Comparison of ENCODE assay signal across 8 cellular contexts in the genomic region with DNA sequence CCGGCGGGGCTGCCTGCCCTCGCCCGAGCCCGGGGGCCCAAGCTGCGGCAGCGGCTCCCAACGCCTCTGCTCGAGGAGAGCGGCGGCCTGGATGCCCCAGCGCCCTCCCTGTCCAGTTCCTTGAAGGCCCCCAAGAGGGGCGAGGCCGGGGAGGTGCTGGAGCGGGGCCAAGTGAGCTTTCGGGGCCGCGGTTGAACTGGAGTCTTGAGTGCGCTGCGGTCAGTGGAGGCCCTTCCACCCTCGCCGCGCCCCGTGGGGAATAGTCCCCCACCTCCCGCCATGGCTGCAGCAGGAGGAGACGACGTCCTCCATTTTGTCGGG. TPM values are rescaled to one million over a fixed set of nuclear protein-coding genes. Genes with fewer than 3 reads are reported as not detected.
A peak's percentile ranks its signal among the peaks of the same experiment; 100 is the strongest.
DNase-seq lines count a peak whose midpoint lies in the region; ATAC-seq and TF ChIP-seq lines count a peak whose summit lies in the region.

No MANE protein-coding gene starts in this region.

- peak overlapping the region; percentile 72 to 97 (median 87) for H3K4me2 ChIP-seq in BLaER1 treated with 17β-estradiol and CSF1 and Interleukin-3, amounts not matched to agents 10 nM and 100 nM

- TF ChIP-seq EP300 in gastroesophageal sphincter (IDR thresholded peaks at IDR 0.05): no peak
- no peak for TF ChIP-seq EP300 in ovary (IDR thresholded peaks at IDR 0.05)

- intact Hi-C loops in ovary (cut with DNase I) (loop anchor here (1.0 to 10.0 kb wide), 8 partner anchors 79 to 911 kb away; partner anchors contain the start of genes PSPC1 (in 3 of the 4), ZMYM2 (in 3 of the 4), MPHOSPH8 (in 2 of the 4) and EEF1AKMT1 (in 1 of the 4)), aorta (cut with DNase I) (loop anchor here (5.0 to 10.0 kb wide), 3 partner anchors 79 to 93 kb away; partner anchors contain the start of genes PSPC1 (in 2 of the 2) and ZMYM2 (in 1 of the 2))

- peak overlapping the region; percentile 74 to 92 (median 86) for H3K4me3 ChIP-seq in BLaER1 treated with 17β-estradiol and CSF1 and Interleukin-3, amounts not matched to agents 10 nM and 100 nM
- H3K4me3 ChIP-seq in NT2/D1 (ENCODE audit: insufficient read length, low read depth) (peak overlapping the region; percentile 57), gastroesophageal sphincter (peak overlapping the region; percentile 57 to 95), ovary (peak overlapping the region; percentile 66), aorta (ENCODE audit: low read length in 2 of 2) (peak overlapping the region; percentile 30 to 55)

- H3K27ac ChIP-seq in BLaER1 treated with 17β-estradiol and CSF1 and Interleukin-3, amounts not matched to agents 10 nM and 100 nM: peak overlapping the region; percentile 94 to 100 (median 98)
- H3K27ac ChIP-seq in gastroesophageal sphincter (peak overlapping the region; percentile 89 to 99 (median 99)), ovary (peak overlapping the region; percentile 99), aorta (ENCODE audit: low read depth in 1 of 2, low read length in 2 of 2) (peak overlapping the region; percentile 83 to 87)

- 0 out of 22 replicates have a peak, but pooled peaks cover 0 to under 1% (median 0%) of the 10 kb centered on the region in 11 experiments for H3K9me3 ChIP-seq in BLaER1 treated with 17β-estradiol and CSF1 and Interleukin-3, amounts not matched to agents 10 nM and 100 nM (replicated peaks in 1 of 11)
- H3K9me3 ChIP-seq in NT2/D1 (ENCODE audit: insufficient read depth, low read length) (no peaks in the 10 kb centered on the region), gastroesophageal sphincter (no peaks in the 10 kb centered on the region), ovary (no peaks in the 10 kb centered on the region), aorta (ENCODE audit: control insufficient read depth, low read length) (no peaks in the 10 kb centered on the region)

- no CpG with 5 or more reads among the region's 28 CpGs for WGBS in gastroesophageal sphincter (ENCODE audit: low coverage in 1 of 2), 2 donors
- WGBS in ovary, 3 donors: 0 to 3% (median 0%) methylated on average over 19 to 28 of the region's 28 CpGs
- 0 to 1% methylated on average over 27 to 28 of the region's 28 CpGs for WGBS in aorta, 2 donors

- H4K20me1 ChIP-seq in BLaER1 treated with 17β-estradiol and CSF1 and Interleukin-3, amounts not matched to agents 10 nM and 100 nM: peaks cover 6 to 31% (median 16%) of the 10 kb centered on the region in 11 experiments; a peak in 14 of 22 replicates

- no peaks in the 10 kb centered on the region for H3K27me3 ChIP-seq in BLaER1 treated with 17β-estradiol and CSF1 and Interleukin-3, amounts not matched to agents 10 nM and 100 nM
- H3K27me3 ChIP-seq in NT2/D1 (ENCODE audit: insufficient read depth, insufficient read length) (no peaks in the 10 kb centered on the region), gastroesophageal sphincter (no peaks in the 10 kb centered on the region), ovary (no peaks in the 10 kb centered on the region), aorta (ENCODE audit: control insufficient read depth in 1 of 2, insufficient read depth in 2 of 2, low read length in 1 of 2) (no peaks in the 10 kb centered on the region)

- H3K4me1 ChIP-seq in BLaER1 treated with 17β-estradiol and CSF1 and Interleukin-3, amounts not matched to agents 10 nM and 100 nM: peaks cover 17 to 27% (median 23%) of the 10 kb centered on the region in 10 experiments
- H3K4me1 ChIP-seq in NT2/D1 (ENCODE audit: insufficient read depth, insufficient read length) (no peaks in the 10 kb centered on the region), gastroesophageal sphincter (peaks cover 0 to 40% (median 11%) of the 10 kb centered on the region in 3 donors), ovary (ENCODE audit: insufficient read depth) (peaks cover 5% of the 10 kb centered on the region), aorta (ENCODE audit: control insufficient read depth in 1 of 2, insufficient read depth in 2 of 2, low read length in 2 of 2) (peaks cover 0 to 2% of the 10 kb centered on the region in 2 donors)

- H3K9ac ChIP-seq in BLaER1 treated with 17β-estradiol and CSF1 and Interleukin-3, amounts not matched to agents 10 nM and 100 nM: peak overlapping the region; percentile 86 to 97 (median 96)
- peak overlapping the region; percentile 79 for H3K9ac ChIP-seq in NT2/D1 (ENCODE audit: insufficient read length, low read depth)

- TF ChIP-seq POLR2A in gastroesophageal sphincter (IDR thresholded peaks at IDR 0.05) (no peak), ovary (IDR thresholded peaks at IDR 0.05) (no peak)

- no peak for DNase-seq in NT2/D1 (ENCODE audit: low read depth, low spot score)
- DNase-seq in activated naive CD4-positive, alpha-beta T cell (lab: John Stamatoyannopoulos, UW): peak; percentile 45 to 65 (median 59)
- DNase-seq in ovary: peak; percentile 78 to 88 (median 86)
- peak; percentile 83 to 91 for DNase-seq in aorta

- TF ChIP-seq CTCF in gastroesophageal sphincter (IDR thresholded peaks at IDR 0.05) (no peak), ovary (IDR thresholded peaks at IDR 0.05) (peak in 1 of 3 donors; percentile 16)

- ATAC-seq in GM19025 (IDR thresholded peaks at IDR 0.05; ENCODE audit: low read depth, unreplicated experiment) (peak; percentile 29), HG03159 (IDR thresholded peaks at IDR 0.05; ENCODE audit: unreplicated experiment) (peak; percentile 27), gastroesophageal sphincter (peak; percentile 18), aorta (ENCODE audit: low FRiP score) (peak; percentile 66)

- H3K36me3 ChIP-seq in BLaER1 treated with 17β-estradiol and CSF1 and Interleukin-3, amounts not matched to agents 10 nM and 100 nM: peaks cover 2 to 20% (median 12%) of the 10 kb centered on the region in 11 experiments; a peak in 21 of 22 replicates
- peaks cover 3% of the 10 kb centered on the region for H3K36me3 ChIP-seq in NT2/D1 (ENCODE audit: insufficient read depth, insufficient read length, low read length)
- no peaks in the 10 kb centered on the region for H3K36me3 ChIP-seq in gastroesophageal sphincter
- H3K36me3 ChIP-seq in ovary: no peaks in the 10 kb centered on the region
- no peaks in the 10 kb centered on the region for H3K36me3 ChIP-seq in aorta (ENCODE audit: control insufficient read depth in 1 of 2, insufficient read depth in 2 of 2, low read length in 1 of 2)

RNA-seq across cellular contexts. Expression of gene ZMYM5, which starts 0.5 kb away (rescaled TPM):
- total RNA-seq in gastroesophageal sphincter: 10 to 100 TPM in 3 of 4 donors, 1 to 10 TPM in 1; 9.6 to 16.0 (median 13.7) TPM
- total RNA-seq in ovary: 10 to 100 TPM; 13.3 to 19.4 (median 15.9) TPM
- 10 to 100 TPM in 1 of 2 donors, 1 to 10 TPM in 1; 8.0 to 10.3 TPM for polyA plus RNA-seq in ovary
- total RNA-seq in aorta: 10 to 100 TPM; 12.4 to 19.5 TPM
- 10 to 100 TPM in 1 of 2 donors, 1 to 10 TPM in 1; 5.5 to 10.8 TPM for polyA plus RNA-seq in aorta
